Comparison of ENCODE assay signal across 8 cellular contexts in the genomic region with DNA sequence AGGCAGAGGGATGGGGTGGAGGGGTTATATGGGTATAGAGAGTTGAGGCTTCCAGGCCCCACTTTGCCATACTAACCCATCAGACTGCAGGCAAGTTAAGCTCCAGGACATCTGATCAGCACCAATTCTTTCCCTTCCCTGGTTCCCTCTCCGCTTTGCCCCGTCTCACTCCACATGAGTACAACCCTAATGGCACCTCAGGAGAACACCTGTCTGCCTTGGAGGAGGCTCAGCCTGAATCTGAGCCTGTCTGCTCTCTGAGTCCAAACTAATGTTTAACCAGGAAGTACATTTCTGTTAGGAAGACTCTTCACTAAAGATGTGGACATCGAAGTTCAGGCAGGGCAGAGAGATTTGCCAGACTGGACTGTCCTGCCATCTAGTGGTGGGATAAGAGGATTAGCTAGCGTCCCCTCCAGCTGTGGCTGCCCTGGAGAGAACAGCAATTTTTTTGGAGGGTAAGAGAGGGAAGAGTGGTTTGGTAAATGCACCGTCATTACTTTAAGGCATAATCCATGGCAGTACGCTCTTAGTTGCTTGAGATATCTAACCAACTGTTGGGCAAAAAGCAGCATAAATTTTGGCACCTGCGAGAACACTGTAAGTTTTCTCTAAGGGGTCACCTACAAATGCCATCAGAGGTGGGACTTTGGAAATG. TPM values are rescaled to one million over a fixed set of nuclear protein-coding genes. Genes with fewer than 3 reads are reported as not detected.
DNase-seq lines count a peak whose midpoint lies in the region; ATAC-seq, FAIRE-seq and TF ChIP-seq lines count a peak whose summit lies in the region.

No MANE protein-coding gene starts in this region.

- POLR2A ChIA-PET in HepG2 (lab: Yijun Ruan, JAX): interaction anchor here (0.7 to 2.0 kb wide), 6 partner anchors 15 to 140 kb away, joined by 3 to 13 read pairs (median 6); partner anchors contain the start of gene UBB

- H3K27me3 ChIP-seq in colonic mucosa (no peaks in the 10 kb centered on the region), HepG2 (ENCODE audit: control insufficient read depth in 1 of 2, insufficient read depth in 2 of 2, low read length in 2 of 2) (peaks cover 0 to 15% of the 10 kb centered on the region in 2 experiments; a peak in 2 of 5 replicates)

- H2AFZ ChIP-seq in HepG2 (ENCODE audit: low read length): no peak overlapping the region

- H3K79me2 ChIP-seq in HepG2 (ENCODE audit: insufficient read depth, low read length): no peaks in the 10 kb centered on the region

- CTCF ChIA-PET in HepG2 (lab: Yijun Ruan, JAX; ENCODE audit: low intra/inter-chr PET ratio, low total read pairs): interaction anchor here (0.8 to 3.4 kb wide), 5 partner anchors 66 to 158 kb away, joined by 3 to 45 read pairs (median 7); no protein-coding TSS in a partner anchor

- H4K20me1 ChIP-seq in HepG2 (ENCODE audit: insufficient read depth, low read length): no peaks in the 10 kb centered on the region

- H3K9ac ChIP-seq in colonic mucosa (ENCODE audit: low read depth in 2 of 2, low read length in 2 of 2): peak overlapping the region in 1 of 2 donors; percentile 46
- no peak overlapping the region for H3K9ac ChIP-seq in HepG2 (ENCODE audit: insufficient read depth, low read depth, low read length)

- intact Hi-C loops in colonic mucosa (cut with DNase I) (loop anchor here (10.0 kb wide), 1 partner anchor 156 kb away; no protein-coding TSS in a partner anchor), HepG2 (cut with micrococcal nuclease; ENCODE audit: unreplicated experiment) (loop anchor here (1.0 to 5.0 kb wide), 5 partner anchors 54 to 156 kb away; no protein-coding TSS in a partner anchor)

- TF ChIP-seq CTCF in colonic mucosa (IDR thresholded peaks at IDR 0.05) (peak; percentile 84), HepG2 (CRISPR knock-in tag; IDR thresholded peaks at IDR 0.05) (peak; percentile 97)

- TF ChIP-seq EP300 in HepG2 (IDR thresholded peaks at IDR 0.05; ENCODE audit: low read depth in 2 of 2, low read length in 2 of 2) (no peak), HepG2 (CRISPR knock-in tag; IDR thresholded peaks at IDR 0.05; ENCODE audit: borderline replicate concordance) (no peak)

- WGBS in HepG2 (ENCODE audit: low lambda C conversion rate): 17% methylated on average over 7 of the region's 7 CpGs

- H3K36me3 ChIP-seq in colonic mucosa: no peaks in the 10 kb centered on the region
- H3K36me3 ChIP-seq in HepG2 (replicated peaks in 1 of 2; ENCODE audit: control insufficient read depth in 1 of 2, insufficient read depth in 2 of 2, low read length in 2 of 2): no peaks in the 10 kb centered on the region

- H3K9me3 ChIP-seq in colonic mucosa: no peaks in the 10 kb centered on the region
- H3K9me3 ChIP-seq in HepG2 (ENCODE audit: low read length): no peaks in the 10 kb centered on the region

- peak; percentile 97 for FAIRE-seq in HepG2 (lab: Jason Lieb, UNC)

- peak; percentile 67 for DNase-seq in GM04504 (ENCODE audit: low read depth)
- peak; percentile 71 for DNase-seq in NCI-H510A (lab: John Stamatoyannopoulos, UW)
- DNase-seq in activated CD4-positive, alpha-beta T cell treated with anti-CD3 and anti-CD28 coated beads for 24 hours (ENCODE audit: low read depth in 2 of 2): peak; percentile 27 to 49
- DNase-seq in colonic mucosa: peak; percentile 84
- DNase-seq in HepG2 (ENCODE audit: low spot score): peak; percentile 87
- DNase-seq in stimulated activated CD4-positive, alpha-beta T cell treated with anti-CD3 and anti-CD28 coated beads, TNF-alpha, amount 100 ng/mL, for 1 hour (ENCODE audit: low read depth in 3 of 3, low spot score in 1 of 3): peak; percentile 10 to 44 (median 31)

- no peak for TF ChIP-seq POLR2A in HepG2 (IDR thresholded peaks at IDR 0.05; ENCODE audit: insufficient read depth in 1 of 2, low read depth in 2 of 2, low read length in 2 of 2)

- BruUV-seq in HepG2 (replicated peaks; lab: Mats Ljungman, UMichigan): no TSS peak

- peak; percentile 72 for ATAC-seq in HG03066 (IDR thresholded peaks at IDR 0.05; ENCODE audit: low read depth, unreplicated experiment)
- ATAC-seq in HepG2: peak; percentile 98
- no peak for ATAC-seq in HG02852 (IDR thresholded peaks at IDR 0.05; ENCODE audit: unreplicated experiment)

- peak overlapping the region; percentile 64 for H3K4me2 ChIP-seq in HepG2 (ENCODE audit: low read depth, low read length)

- H3K4me1 ChIP-seq in colonic mucosa (no peaks in the 10 kb centered on the region), HepG2 (ENCODE audit: insufficient read depth, low read length) (peaks cover 22% of the 10 kb centered on the region)

- TF ChIP-seq RAD21 in HepG2 (CRISPR knock-in tag; IDR thresholded peaks at IDR 0.05): peak; percentile 92

- H3K27ac ChIP-seq in colonic mucosa (no peak overlapping the region), HepG2 (ENCODE audit: extremely low read length, insufficient read depth, low read length) (no peak overlapping the region)

- H3K4me3 ChIP-seq in colonic mucosa: no peak overlapping the region
- H3K4me3 ChIP-seq in HepG2 (replicated peaks in 1 of 3; ENCODE audit: insufficient read depth in 1 of 3, low read depth in 2 of 3, low read length in 3 of 3): no peak overlapping the region

- in situ Hi-C loops in HepG2 (cut with HindIII; ENCODE audit: extremely low pct_ligation_motif_present, low pct_unique_long_range_greater_than_20kb): loop anchor here (5.0 to 10.0 kb wide), 2 partner anchors 69 to 156 kb away; no protein-coding TSS in a partner anchor

TF ChIP-seq in HepG2, 621 proteins besides CTCF, POLR2A, EP300 and RAD21 (continues in another document):
- TF ChIP-seq, protein P1, sequence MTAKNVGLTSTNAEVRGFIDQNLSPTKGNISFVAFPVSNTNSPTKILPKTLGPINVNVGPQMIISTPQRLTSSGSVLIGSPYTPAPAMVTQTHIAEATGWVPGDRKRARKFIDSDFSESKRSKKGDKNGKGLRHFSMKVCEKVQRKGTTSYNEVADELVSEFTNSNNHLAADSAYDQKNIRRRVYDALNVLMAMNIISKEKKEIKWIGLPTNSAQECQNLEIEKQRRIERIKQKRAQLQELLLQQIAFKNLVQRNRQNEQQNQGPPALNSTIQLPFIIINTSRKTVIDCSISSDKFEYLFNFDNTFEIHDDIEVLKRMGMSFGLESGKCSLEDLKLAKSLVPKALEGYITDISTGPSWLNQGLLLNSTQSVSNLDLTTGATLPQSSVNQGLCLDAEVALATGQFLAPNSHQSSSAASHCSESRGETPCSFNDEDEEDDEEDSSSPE (CRISPR knock-in tag; IDR thresholded peaks at IDR 0.05): no peak

RNA-seq across cellular contexts. Expression of gene LRRC75A, which starts 29.2 kb away (rescaled TPM):
- 10 to 100 TPM; 43.2 to 49.4 TPM for total RNA-seq in colonic mucosa
- total RNA-seq in HepG2 (2016; rRNA removed; fragmentation: Illumina TruSeq; extraction: Trizol): 0.06 TPM in 1 of 2 replicates, not detected in the other
- total RNA-seq in HepG2 (2016; cell fraction: cytosol; rRNA removed; fragmentation: Illumina TruSeq; extraction: Trizol; ENCODE audit: low read depth): not detected in 2 replicates
- 0.10 TPM in 1 of 2 replicates, not detected in the other for total RNA-seq in HepG2 (2016; cell fraction: insoluble cytoplasmic fraction; rRNA removed; fragmentation: Illumina TruSeq; extraction: Trizol)
- 0.15 and 0.21 TPM in 2 replicates for total RNA-seq in HepG2 (2016; cell fraction: membrane; rRNA removed; fragmentation: Illumina TruSeq; extraction: Trizol)
- total RNA-seq in HepG2 (2016; cell fraction: nucleus; rRNA removed; fragmentation: Illumina TruSeq; extraction: Trizol): not detected in 2 replicates
- polyA plus RNA-seq in HepG2 (2011; rRNA removed): 0.03 and 0.18 TPM in 2 replicates
- 0.04 and 0.06 TPM in 2 replicates for polyA plus RNA-seq in HepG2 (2011; cell fraction: cytosol; rRNA removed)
- 0.10 and 0.12 TPM in 2 replicates for polyA plus RNA-seq in HepG2 (2011; cell fraction: nucleus; rRNA removed)
- polyA plus RNA-seq in HepG2 (2012): 0.64 and 0.87 TPM in 2 replicates
- not detected in 2 replicates for polyA plus RNA-seq in HepG2 (2016; cell fraction: cytosol; fragmentation: Illumina TruSeq; extraction: Trizol; ENCODE audit: low read depth)
- not detected in 2 replicates for polyA plus RNA-seq in HepG2 (2016; cell fraction: insoluble cytoplasmic fraction; fragmentation: Illumina TruSeq; extraction: Trizol; ENCODE audit: low read depth)
- 0.08 TPM in 1 of 2 replicates, not detected in the other for polyA plus RNA-seq in HepG2 (2016; cell fraction: membrane; fragmentation: Illumina TruSeq; extraction: Trizol; ENCODE audit: low read depth)
- not detected in 2 replicates for polyA plus RNA-seq in HepG2 (2016; cell fraction: nucleus; fragmentation: Illumina TruSeq; extraction: Trizol; ENCODE audit: insufficient read depth, low read depth)
- 1.6 TPM in 1 of 2 replicates, not detected in the other for polyA minus RNA-seq in HepG2 (2011; rRNA and poly(A)+ RNA removed; ENCODE audit: low replicate concordance)
- polyA minus RNA-seq in HepG2 (2011; cell fraction: cytosol; rRNA and poly(A)+ RNA removed): not detected in 2 replicates
- polyA minus RNA-seq in HepG2 (2011; cell fraction: nucleus; rRNA and poly(A)+ RNA removed): 0.25 TPM in 1 of 2 replicates, not detected in the other

RNA-seq across cellular contexts. Expression of gene ZNF287, which starts 47.8 kb away (rescaled TPM):
- total RNA-seq in colonic mucosa: 1 to 10 TPM; 2.9 to 3.3 TPM
- total RNA-seq in HepG2 (2016; rRNA removed; fragmentation: Illumina TruSeq; extraction: Trizol): 0.06 TPM in 1 of 2 replicates, not detected in the other
- not detected in 2 replicates for total RNA-seq in HepG2 (2016; cell fraction: cytosol; rRNA removed; fragmentation: Illumina TruSeq; extraction: Trizol; ENCODE audit: low read depth)
- not detected in 2 replicates for total RNA-seq in HepG2 (2016; cell fraction: insoluble cytoplasmic fraction; rRNA removed; fragmentation: Illumina TruSeq; extraction: Trizol)
- 0.17 and 0.19 TPM in 2 replicates for total RNA-seq in HepG2 (2016; cell fraction: membrane; rRNA removed; fragmentation: Illumina TruSeq; extraction: Trizol)
- 0.22 TPM in 1 of 2 replicates, not detected in the other for total RNA-seq in HepG2 (2016; cell fraction: nucleus; rRNA removed; fragmentation: Illumina TruSeq; extraction: Trizol)
- polyA plus RNA-seq in HepG2 (2011; rRNA removed): 0.04 and 0.21 TPM in 2 replicates
- 0.01 and 0.03 TPM in 2 replicates for polyA plus RNA-seq in HepG2 (2011; cell fraction: cytosol; rRNA removed)
- polyA plus RNA-seq in HepG2 (2011; cell fraction: nucleus; rRNA removed): 0.09 TPM in 1 of 2 replicates, not detected in the other
- polyA plus RNA-seq in HepG2 (2012): 0.25 and 0.32 TPM in 2 replicates
- not detected in 2 replicates for polyA plus RNA-seq in HepG2 (2016; cell fraction: cytosol; fragmentation: Illumina TruSeq; extraction: Trizol; ENCODE audit: low read depth)
- 0.13 TPM in 1 of 2 replicates, not detected in the other for polyA plus RNA-seq in HepG2 (2016; cell fraction: insoluble cytoplasmic fraction; fragmentation: Illumina TruSeq; extraction: Trizol; ENCODE audit: low read depth)
- not detected in 2 replicates for polyA plus RNA-seq in HepG2 (2016; cell fraction: membrane; fragmentation: Illumina TruSeq; extraction: Trizol; ENCODE audit: low read depth)
- not detected in 2 replicates for polyA plus RNA-seq in HepG2 (2016; cell fraction: nucleus; fragmentation: Illumina TruSeq; extraction: Trizol; ENCODE audit: insufficient read depth, low read depth)
- polyA minus RNA-seq in HepG2 (2011; rRNA and poly(A)+ RNA removed; ENCODE audit: low replicate concordance): 0.04 TPM in 1 of 2 replicates, not detected in the other
- not detected in 2 replicates for polyA minus RNA-seq in HepG2 (2011; cell fraction: cytosol; rRNA and poly(A)+ RNA removed)
- 0.37 and 0.39 TPM in 2 replicates for polyA minus RNA-seq in HepG2 (2011; cell fraction: nucleus; rRNA and poly(A)+ RNA removed)

Comparison
In these comparisons a context has a peak if more than half of its experiments do, and no peak if none do; other contexts are left out.
1. DNase-seq: peak in every context shown above with its lines; median percentile 87 in HepG2; 84 in colonic mucosa; 71 in NCI-H510A; 67 in GM04504; 38 in activated CD4-positive, alpha-beta T cell treated with anti-CD3 and anti-CD28 coated beads for 24 hours; 31 in stimulated activated CD4-positive, alpha-beta T cell treated with anti-CD3 and anti-CD28 coated beads, TNF-alpha, amount 100 ng/mL, for 1 hour.
2. RNA of gene LRRC75A, which starts 29.2 kb away (total RNA-seq): 43.2 to 49.4 TPM in colonic mucosa; 0.06 to 0.21 TPM in HepG2; every median in the first group is over 10 times any median in the second.